8 cellular contexts compared by ENCODE assay signal in the genomic region with DNA sequence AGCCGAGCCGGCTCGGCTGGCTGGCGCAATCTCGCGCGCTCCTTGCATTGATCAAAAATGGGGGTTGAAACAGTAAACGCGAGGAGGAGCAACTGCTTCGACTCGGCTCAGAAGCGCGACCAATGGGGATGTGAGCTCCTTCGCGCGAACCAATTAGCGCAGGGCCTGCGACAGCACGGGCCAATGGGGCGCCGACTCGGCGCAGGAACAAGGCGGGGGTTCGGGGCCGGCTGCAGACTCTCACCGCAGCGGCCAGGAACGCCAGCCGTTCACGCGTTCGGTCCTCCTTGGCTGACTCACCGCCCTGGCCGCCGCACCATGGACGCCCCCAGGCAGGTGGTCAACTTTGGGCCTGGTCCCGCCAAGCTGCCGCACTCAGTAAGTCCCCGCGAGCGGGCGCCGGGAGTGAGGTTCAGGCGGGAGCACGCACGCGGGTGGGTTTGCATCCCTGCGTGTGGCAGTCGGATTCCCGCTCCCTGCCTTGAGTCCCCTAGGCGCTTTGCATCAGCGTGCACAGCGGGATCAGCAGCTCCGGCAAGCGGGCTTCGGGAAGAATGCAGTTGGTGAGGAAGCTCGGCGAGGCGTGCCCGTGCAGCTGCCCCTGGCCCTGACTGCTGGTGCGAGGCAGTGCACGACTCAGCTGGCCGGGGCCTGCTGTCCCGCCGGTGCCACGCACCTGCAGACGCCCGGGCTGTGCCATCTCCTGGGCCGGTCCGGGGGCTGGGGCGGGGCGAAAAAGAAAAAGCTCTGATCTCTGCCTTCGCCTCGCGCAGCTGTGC. TPM values are rescaled to one million over a fixed set of nuclear protein-coding genes. Genes with fewer than 3 reads are reported as not detected.
A peak's percentile ranks its signal among the peaks of the same experiment; 100 is the strongest.
DNase-seq lines count a peak whose midpoint lies in the region; ATAC-seq and TF ChIP-seq lines count a peak whose summit lies in the region.

PSAT1 (plus strand) TSS at position 233 of the 779 bp plus-strand sequence; CDS start at position 319, 86 bp downstream.

- 0 out of 2 replicates have a peak, but pooled peaks have one; percentile 4 for TF ChIP-seq CTCF in LNCaP clone FGC (IDR thresholded peaks at IDR 0.05; ENCODE audit: control insufficient read depth, extremely low read depth, insufficient read depth)
- no peak for TF ChIP-seq CTCF in RWPE1 (conservative IDR thresholded peaks at IDR 0.05; ENCODE audit: low read depth)
- TF ChIP-seq CTCF in fibroblast of pulmonary artery (IDR thresholded peaks at IDR 0.05; ENCODE audit: low read length, missing control alignments) = no peak

- H3K4me3 ChIP-seq in LNCaP clone FGC (ENCODE audit: low read depth, low read length) (peak within 1 kb of the TSS; percentile 88), fibroblast of pulmonary artery (replicated peaks; ENCODE audit: low read depth, low read length) (peak within 1 kb of the TSS; percentile 86)

- POLR2A ChIA-PET in RWPE1 (lab: Yijun Ruan, JAX; ENCODE audit: low non-redundant PET) = interaction anchor here (0.6 to 1.7 kb wide), 9 partner anchors 8 to 1890 kb away, joined by 3 to 14 read pairs (median 3); no protein-coding TSS in a partner anchor

- peak; percentile 97 for ATAC-seq in activated T-helper 17 cell treated with anti-CD3 and anti-CD28 coated beads, Interleukin-2, amount 50 U/mL, for 72 hours (replicated peaks)
- peak; percentile 99 for ATAC-seq in natural killer cell treated with Interleukin-12 subunit alpha and Interleukin-12 subunit beta and Interleukin-15 and Interleukin-18, amount 100 ng/mL, for 72 hours

- CTCF ChIA-PET in RWPE1 (lab: Yijun Ruan, JAX) = interaction anchor here (0.5 to 2.0 kb wide), 7 partner anchors 19 to 494 kb away, joined by 3 to 10 read pairs (median 4); no protein-coding TSS in a partner anchor

- H3K36me3 Mint-ChIP-seq in activated T-helper 17 cell treated with anti-CD3 and anti-CD28 coated beads, Interleukin-2, amount 50 U/mL, for 72 hours (ENCODE audit: low read depth) = peaks cover 29% of the 10 kb centered on the region
- peaks cover 6% of the 10 kb centered on the region for H3K36me3 Mint-ChIP-seq in natural killer cell treated with Interleukin-12 subunit alpha and Interleukin-12 subunit beta and Interleukin-15 and Interleukin-18, amount 100 ng/mL, for 72 hours

- no peaks in the 10 kb centered on the region for H3K27me3 Mint-ChIP-seq in activated T-helper 17 cell treated with anti-CD3 and anti-CD28 coated beads, Interleukin-2, amount 50 U/mL, for 72 hours
- peaks cover 0 to 5% of the 10 kb centered on the region in 2 donors for H3K27me3 Mint-ChIP-seq in natural killer cell treated with Interleukin-12 subunit alpha and Interleukin-12 subunit beta and Interleukin-15 and Interleukin-18, amount 100 ng/mL, for 72 hours

- no peaks in the 10 kb centered on the region for H3K9me3 Mint-ChIP-seq in activated T-helper 17 cell treated with anti-CD3 and anti-CD28 coated beads, Interleukin-2, amount 50 U/mL, for 72 hours
- no peaks in the 10 kb centered on the region for H3K9me3 Mint-ChIP-seq in natural killer cell treated with Interleukin-12 subunit alpha and Interleukin-12 subunit beta and Interleukin-15 and Interleukin-18, amount 100 ng/mL, for 72 hours

- peak within 1 kb of the TSS; percentile 70 for H3K27ac Mint-ChIP-seq in activated T-helper 17 cell treated with anti-CD3 and anti-CD28 coated beads, Interleukin-2, amount 50 U/mL, for 72 hours
- H3K27ac Mint-ChIP-seq in natural killer cell treated with Interleukin-12 subunit alpha and Interleukin-12 subunit beta and Interleukin-15 and Interleukin-18, amount 100 ng/mL, for 72 hours = peak within 1 kb of the TSS; percentile 92 to 93

- peak within 1 kb of the TSS; percentile 85 for H3K4me3 Mint-ChIP-seq in activated T-helper 17 cell treated with anti-CD3 and anti-CD28 coated beads, Interleukin-2, amount 50 U/mL, for 72 hours
- peak within 1 kb of the TSS; percentile 88 for H3K4me3 Mint-ChIP-seq in natural killer cell treated with Interleukin-12 subunit alpha and Interleukin-12 subunit beta and Interleukin-15 and Interleukin-18, amount 100 ng/mL, for 72 hours

- DNase-seq in EL (peak; percentile 99), H4 (ENCODE audit: low spot score) (peak; percentile 98), LNCaP clone FGC (ENCODE audit: low read depth) (peak; percentile 96), RWPE1 (ENCODE audit: low spot score) (peak; percentile 100), fibroblast of pulmonary artery (ENCODE audit: low read depth) (peak; percentile 97)
- DNase-seq in natural killer cell treated with Interleukin-12 subunit alpha and Interleukin-12 subunit beta and Interleukin-15 and Interleukin-18, amount 100 ng/mL, for 72 hours (ENCODE audit: low spot score) = peak; percentile 94
- peak; percentile 91 for DNase-seq in stimulated activated naive CD4-positive, alpha-beta T cell treated with Interleukin-2 at 50 U/mL for 16 hours (lab: John Stamatoyannopoulos, UW)

- peak within 1 kb of the TSS; percentile 98 for H3K27ac ChIP-seq in RWPE1

- peaks cover 5% of the 10 kb centered on the region for H3K4me1 Mint-ChIP-seq in activated T-helper 17 cell treated with anti-CD3 and anti-CD28 coated beads, Interleukin-2, amount 50 U/mL, for 72 hours
- peaks cover 24% of the 10 kb centered on the region in 2 donors for H3K4me1 Mint-ChIP-seq in natural killer cell treated with Interleukin-12 subunit alpha and Interleukin-12 subunit beta and Interleukin-15 and Interleukin-18, amount 100 ng/mL, for 72 hours (ENCODE audit: low read depth in 2 of 2)

RNA-seq across cellular contexts. Expression of gene PSAT1, which starts in this region (rescaled TPM):
- 238 and 323 TPM in 2 replicates for total RNA-seq in H4 (2014; rRNA removed; shearing (Covaris generic))
- total RNA-seq in activated T-helper 17 cell treated with anti-CD3 and anti-CD28 coated beads, Interleukin-2, amount 50 U/mL, for 72 hours = 10 to 100 TPM; 14.1 to 62.2 TPM
- total RNA-seq in natural killer cell treated with Interleukin-12 subunit alpha and Interleukin-12 subunit beta and Interleukin-15 and Interleukin-18, amount 100 ng/mL, for 72 hours = 10 to 100 TPM; 44.9 to 51.8 TPM

Comparison
In these comparisons a context has a peak if more than half of its experiments do, and no peak if none do; other contexts are left out.
1. Peak in every context shown above with its lines: DNase-seq, ATAC-seq, H3K4me3 ChIP-seq and H3K27ac ChIP-seq.